ENCODE assay signal across 23 cellular contexts in the genomic region with DNA sequence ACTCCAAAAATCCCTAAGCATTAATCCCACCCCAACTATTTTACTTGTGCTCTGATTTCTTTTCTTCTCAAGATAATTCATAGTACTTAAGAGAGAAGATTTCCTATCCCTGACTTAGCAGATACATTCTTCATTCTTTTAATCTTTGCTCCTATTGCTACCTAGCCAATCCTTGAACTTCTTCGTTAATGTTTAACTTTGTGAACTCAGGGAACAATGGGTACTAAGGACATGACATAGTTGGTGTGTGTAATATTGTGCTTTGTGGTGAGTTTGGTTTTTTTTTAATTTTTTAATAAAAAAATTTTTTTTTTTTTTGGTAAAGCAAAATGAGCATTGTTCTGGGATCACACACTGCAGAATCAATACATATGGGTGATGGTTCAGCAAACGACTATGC.
A peak's percentile ranks its signal among the peaks of the same experiment; 100 is the strongest.
DNase-seq lines count a peak whose midpoint lies in the region; ATAC-seq, FAIRE-seq and TF ChIP-seq lines count a peak whose summit lies in the region.
"Had no signal": no experiment of that assay in that cellular context is flagged by ENCODE, and none has a peak within 500 bp of the region (broad histone marks: within the 10 kb centered on the region; RNA-seq: fewer than 3 reads in every experiment).

No MANE protein-coding gene starts in this region.

- no peaks in the 10 kb centered on the region for H3K27me3 Mint-ChIP-seq in MCF 10A (ENCODE audit: insufficient read depth, unreplicated experiment)
- H3K27me3 Mint-ChIP-seq in naive thymus-derived CD4-positive, alpha-beta T cell = no peaks in the 10 kb centered on the region
- H3K27me3 Mint-ChIP-seq: CD8-positive, alpha-beta memory T cell had no signal

- H3K4me1 ChIP-seq in breast epithelium = no peaks in the 10 kb centered on the region
- no peaks in the 10 kb centered on the region for H3K4me1 ChIP-seq in small intestine (ENCODE audit: control insufficient read depth in 2 of 2, insufficient read depth in 1 of 2, low read depth in 1 of 2, low read length in 1 of 2)
- H3K4me1 ChIP-seq in naive thymus-derived CD4-positive, alpha-beta T cell (ENCODE audit: control insufficient read depth in 2 of 2, insufficient read depth in 2 of 2, low read length in 2 of 2) = no peaks in the 10 kb centered on the region

- H3K27ac ChIP-seq in breast epithelium (no peak overlapping the region), small intestine (ENCODE audit: low read depth in 1 of 2, low read length in 1 of 2) (no peak overlapping the region)
- H3K27ac ChIP-seq in naive thymus-derived CD4-positive, alpha-beta T cell (ENCODE audit: low read depth, low read length) = no peak overlapping the region
- H3K27ac ChIP-seq: C4-2B had no signal

- no peak for TF ChIP-seq POLR2A in breast epithelium (IDR thresholded peaks at IDR 0.05)

- H3K9me3 ChIP-seq in breast epithelium (no peaks in the 10 kb centered on the region), small intestine (ENCODE audit: control insufficient read depth, low read depth) (no peaks in the 10 kb centered on the region)
- no peaks in the 10 kb centered on the region for H3K9me3 ChIP-seq in naive thymus-derived CD4-positive, alpha-beta T cell (ENCODE audit: control insufficient read depth in 2 of 3, low read length in 3 of 3)
- H3K9me3 ChIP-seq: SK-N-SH had no signal

- TF ChIP-seq CTCF in MCF 10A (IDR thresholded peaks at IDR 0.05; ENCODE audit: unreplicated experiment) (no peak), breast epithelium (IDR thresholded peaks at IDR 0.05) (no peak)

- H3K36me3 ChIP-seq in breast epithelium (no peaks in the 10 kb centered on the region), small intestine (ENCODE audit: control insufficient read depth in 2 of 2, insufficient read depth in 2 of 2, low read length in 2 of 2) (peaks cover 0 to 6% of the 10 kb centered on the region in 2 donors)
- H3K36me3 ChIP-seq in naive thymus-derived CD4-positive, alpha-beta T cell (ENCODE audit: control insufficient read depth in 2 of 3, insufficient read depth in 3 of 3, low read length in 3 of 3) = no peaks in the 10 kb centered on the region

- intact Hi-C loops in MCF 10A (cut with micrococcal nuclease) = no loop called here
- intact Hi-C loops in breast epithelium (cut with DNase I; ENCODE audit: low total_unique reads) = no loop called here
- intact Hi-C loops in naive thymus-derived CD4-positive, alpha-beta T cell (cut with micrococcal nuclease) = no loop called here

- peaks cover 7% of the 10 kb centered on the region for H3K36me3 Mint-ChIP-seq in MCF 10A (ENCODE audit: insufficient read depth, unreplicated experiment)
- peaks cover 8 to 72% (median 52%) of the 10 kb centered on the region in 5 donors for H3K36me3 Mint-ChIP-seq in naive thymus-derived CD4-positive, alpha-beta T cell

- CTCF ChIA-PET in MCF 10A (lab: Yijun Ruan, JAX) = no interaction called here
- CTCF ChIA-PET in naive thymus-derived CD4-positive, alpha-beta T cell (lab: Charles Lee) = no interaction called here

- no peaks in the 10 kb centered on the region for H3K9me3 Mint-ChIP-seq in MCF 10A (ENCODE audit: unreplicated experiment)
- H3K9me3 Mint-ChIP-seq in naive thymus-derived CD4-positive, alpha-beta T cell = peaks cover 0 to 2% (median 0%) of the 10 kb centered on the region in 11 donors
- H3K9me3 Mint-ChIP-seq: CD8-positive, alpha-beta memory T cell had no signal

- no peaks in the 10 kb centered on the region for H3K4me1 Mint-ChIP-seq in MCF 10A (ENCODE audit: insufficient read depth, unreplicated experiment)
- H3K4me1 Mint-ChIP-seq in naive thymus-derived CD4-positive, alpha-beta T cell = peaks cover 0 to 2% (median 0%) of the 10 kb centered on the region in 7 donors
- H3K4me1 Mint-ChIP-seq: CD8-positive, alpha-beta memory T cell had no signal

- H3K4me3 ChIP-seq in breast epithelium (no peak overlapping the region), small intestine (ENCODE audit: low read depth in 1 of 2, low read length in 2 of 2) (no peak overlapping the region)
- H3K4me3 ChIP-seq in naive thymus-derived CD4-positive, alpha-beta T cell (ENCODE audit: low read length) = no peak overlapping the region
- H3K4me3 ChIP-seq: GM12878, K562 had no signal

- no peak for ATAC-seq in naive thymus-derived CD4-positive, alpha-beta T cell
- ATAC-seq: GM12878, K562 had no signal

- H3K4me3 Mint-ChIP-seq in MCF 10A (ENCODE audit: unreplicated experiment) = no peak overlapping the region
- H3K4me3 Mint-ChIP-seq in naive thymus-derived CD4-positive, alpha-beta T cell = no peak overlapping the region
- H3K4me3 Mint-ChIP-seq: CD8-positive, alpha-beta memory T cell had no signal

- no peak for DNase-seq in MCF 10A (ENCODE audit: unreplicated experiment)
- no peak for DNase-seq in breast epithelium (ENCODE audit: low spot score in 2 of 2)
- peak; percentile 30 for DNase-seq in SW480 (ENCODE audit: low spot score)
- peak; percentile 65 for DNase-seq in kidney tubule cell (ENCODE audit: low spot score)
- peak; percentile 73 for DNase-seq in small intestine
- no peak for DNase-seq in stimulated activated naive CD4-positive, alpha-beta T cell (lab: John Stamatoyannopoulos, UW)
- no peak for DNase-seq in naive thymus-derived CD4-positive, alpha-beta T cell
- no peak for DNase-seq in hepatic stellate cell (ENCODE audit: low spot score)
- DNase-seq: 8988T; CD8-positive, alpha-beta memory T cell; DND-41; NCI-H1092; NCI-H1436; NCI-H187 treated with DMSO at 0.1 percent for 48 hours; NCI-H510A; NCI-H748 treated with DMSO at 0.1 percent for 48 hours; NK-92 treated with Interleukin-12 subunit alpha and Interleukin-12 subunit beta, amount 100 ng/mL, for 24 hours; SIG-M5; SK-N-SH had no signal

- POLR2A ChIA-PET in MCF 10A (lab: Yijun Ruan, JAX) = no interaction called here
- POLR2A ChIA-PET in naive thymus-derived CD4-positive, alpha-beta T cell (lab: Charles Lee) = no interaction called here

- BruUV-seq in MCF 10A (replicated peaks; lab: Mats Ljungman, UMichigan) = no TSS peak

- 86 to 92% (median 88%) methylated on average over 2 of the region's 2 CpGs for WGBS in small intestine, 3 donors

- H3K27me3 ChIP-seq in breast epithelium = no peaks in the 10 kb centered on the region
- H3K27me3 ChIP-seq in small intestine (ENCODE audit: control insufficient read depth in 2 of 2, insufficient read depth in 2 of 2, low read length in 2 of 2) = no peaks in the 10 kb centered on the region
- no peaks in the 10 kb centered on the region for H3K27me3 ChIP-seq in naive thymus-derived CD4-positive, alpha-beta T cell (ENCODE audit: control insufficient read depth in 2 of 2, insufficient read depth in 2 of 2, low read length in 2 of 2)

- H3K27ac Mint-ChIP-seq in MCF 10A (ENCODE audit: low read depth, unreplicated experiment) = peak overlapping the region; percentile 1
- no peak overlapping the region for H3K27ac Mint-ChIP-seq in naive thymus-derived CD4-positive, alpha-beta T cell
- H3K27ac Mint-ChIP-seq: CD8-positive, alpha-beta memory T cell had no signal

- peak; percentile 5 for FAIRE-seq in small intestine (lab: Jason Lieb, UNC)
- FAIRE-seq: GM12878, H54, K562 had no signal

Comparison
In these comparisons a context has a peak if more than half of its experiments do, and no peak if none do; other contexts are left out.
1. DNase-seq: peak in SW480 (single experiment), kidney tubule cell (single experiment) and small intestine (single experiment); none in MCF 10A (single experiment), breast epithelium (0 of 2), stimulated activated naive CD4-positive, alpha-beta T cell (0 of 6), naive thymus-derived CD4-positive, alpha-beta T cell (0 of 9) and hepatic stellate cell (single experiment).